ENCODE assay signal across 1 cellular context in the genomic region with DNA sequence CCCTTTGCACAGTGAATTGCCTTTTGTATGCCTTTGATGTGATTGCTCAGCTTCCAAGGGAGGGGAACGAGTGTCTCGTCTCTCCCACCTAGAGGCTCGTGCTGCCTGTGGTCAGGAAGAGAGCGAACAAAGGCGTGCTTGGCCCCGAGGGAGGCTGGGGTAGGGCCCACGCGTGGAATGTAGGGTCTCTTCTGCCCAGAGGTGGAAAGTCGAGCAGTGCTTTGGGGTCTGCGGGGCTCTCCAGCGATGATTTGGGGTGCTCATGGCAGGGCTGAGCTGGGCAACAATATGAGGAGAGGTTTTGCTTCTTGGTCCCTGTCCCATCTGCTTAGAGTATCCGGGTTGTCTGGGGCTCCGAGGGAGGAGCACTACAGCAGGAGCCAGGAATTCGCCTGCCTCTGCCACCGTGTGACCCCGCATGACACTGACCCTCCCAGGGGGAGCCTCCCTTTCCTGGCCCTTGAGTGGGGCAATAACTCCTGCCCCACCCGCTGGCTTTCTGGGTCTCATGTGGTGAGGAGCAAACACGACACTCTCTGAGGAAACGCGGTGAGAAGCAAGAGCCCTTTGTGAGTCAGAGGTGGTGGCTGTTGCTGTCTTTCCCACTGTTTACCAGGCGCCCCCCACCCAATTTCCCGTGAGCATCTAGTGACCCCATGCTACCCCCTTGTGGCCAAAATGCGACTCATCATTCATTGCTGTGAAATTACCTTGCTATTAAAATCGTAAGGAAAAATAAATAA.
TF ChIP-seq lines count a peak whose summit lies in the region.

No MANE protein-coding gene starts in this region.

TF ChIP-seq in GM23338, 12 proteins besides CTCF, POLR2A, EP300 and RAD21 (continued from another document):
- TF ChIP-seq, protein P1, sequence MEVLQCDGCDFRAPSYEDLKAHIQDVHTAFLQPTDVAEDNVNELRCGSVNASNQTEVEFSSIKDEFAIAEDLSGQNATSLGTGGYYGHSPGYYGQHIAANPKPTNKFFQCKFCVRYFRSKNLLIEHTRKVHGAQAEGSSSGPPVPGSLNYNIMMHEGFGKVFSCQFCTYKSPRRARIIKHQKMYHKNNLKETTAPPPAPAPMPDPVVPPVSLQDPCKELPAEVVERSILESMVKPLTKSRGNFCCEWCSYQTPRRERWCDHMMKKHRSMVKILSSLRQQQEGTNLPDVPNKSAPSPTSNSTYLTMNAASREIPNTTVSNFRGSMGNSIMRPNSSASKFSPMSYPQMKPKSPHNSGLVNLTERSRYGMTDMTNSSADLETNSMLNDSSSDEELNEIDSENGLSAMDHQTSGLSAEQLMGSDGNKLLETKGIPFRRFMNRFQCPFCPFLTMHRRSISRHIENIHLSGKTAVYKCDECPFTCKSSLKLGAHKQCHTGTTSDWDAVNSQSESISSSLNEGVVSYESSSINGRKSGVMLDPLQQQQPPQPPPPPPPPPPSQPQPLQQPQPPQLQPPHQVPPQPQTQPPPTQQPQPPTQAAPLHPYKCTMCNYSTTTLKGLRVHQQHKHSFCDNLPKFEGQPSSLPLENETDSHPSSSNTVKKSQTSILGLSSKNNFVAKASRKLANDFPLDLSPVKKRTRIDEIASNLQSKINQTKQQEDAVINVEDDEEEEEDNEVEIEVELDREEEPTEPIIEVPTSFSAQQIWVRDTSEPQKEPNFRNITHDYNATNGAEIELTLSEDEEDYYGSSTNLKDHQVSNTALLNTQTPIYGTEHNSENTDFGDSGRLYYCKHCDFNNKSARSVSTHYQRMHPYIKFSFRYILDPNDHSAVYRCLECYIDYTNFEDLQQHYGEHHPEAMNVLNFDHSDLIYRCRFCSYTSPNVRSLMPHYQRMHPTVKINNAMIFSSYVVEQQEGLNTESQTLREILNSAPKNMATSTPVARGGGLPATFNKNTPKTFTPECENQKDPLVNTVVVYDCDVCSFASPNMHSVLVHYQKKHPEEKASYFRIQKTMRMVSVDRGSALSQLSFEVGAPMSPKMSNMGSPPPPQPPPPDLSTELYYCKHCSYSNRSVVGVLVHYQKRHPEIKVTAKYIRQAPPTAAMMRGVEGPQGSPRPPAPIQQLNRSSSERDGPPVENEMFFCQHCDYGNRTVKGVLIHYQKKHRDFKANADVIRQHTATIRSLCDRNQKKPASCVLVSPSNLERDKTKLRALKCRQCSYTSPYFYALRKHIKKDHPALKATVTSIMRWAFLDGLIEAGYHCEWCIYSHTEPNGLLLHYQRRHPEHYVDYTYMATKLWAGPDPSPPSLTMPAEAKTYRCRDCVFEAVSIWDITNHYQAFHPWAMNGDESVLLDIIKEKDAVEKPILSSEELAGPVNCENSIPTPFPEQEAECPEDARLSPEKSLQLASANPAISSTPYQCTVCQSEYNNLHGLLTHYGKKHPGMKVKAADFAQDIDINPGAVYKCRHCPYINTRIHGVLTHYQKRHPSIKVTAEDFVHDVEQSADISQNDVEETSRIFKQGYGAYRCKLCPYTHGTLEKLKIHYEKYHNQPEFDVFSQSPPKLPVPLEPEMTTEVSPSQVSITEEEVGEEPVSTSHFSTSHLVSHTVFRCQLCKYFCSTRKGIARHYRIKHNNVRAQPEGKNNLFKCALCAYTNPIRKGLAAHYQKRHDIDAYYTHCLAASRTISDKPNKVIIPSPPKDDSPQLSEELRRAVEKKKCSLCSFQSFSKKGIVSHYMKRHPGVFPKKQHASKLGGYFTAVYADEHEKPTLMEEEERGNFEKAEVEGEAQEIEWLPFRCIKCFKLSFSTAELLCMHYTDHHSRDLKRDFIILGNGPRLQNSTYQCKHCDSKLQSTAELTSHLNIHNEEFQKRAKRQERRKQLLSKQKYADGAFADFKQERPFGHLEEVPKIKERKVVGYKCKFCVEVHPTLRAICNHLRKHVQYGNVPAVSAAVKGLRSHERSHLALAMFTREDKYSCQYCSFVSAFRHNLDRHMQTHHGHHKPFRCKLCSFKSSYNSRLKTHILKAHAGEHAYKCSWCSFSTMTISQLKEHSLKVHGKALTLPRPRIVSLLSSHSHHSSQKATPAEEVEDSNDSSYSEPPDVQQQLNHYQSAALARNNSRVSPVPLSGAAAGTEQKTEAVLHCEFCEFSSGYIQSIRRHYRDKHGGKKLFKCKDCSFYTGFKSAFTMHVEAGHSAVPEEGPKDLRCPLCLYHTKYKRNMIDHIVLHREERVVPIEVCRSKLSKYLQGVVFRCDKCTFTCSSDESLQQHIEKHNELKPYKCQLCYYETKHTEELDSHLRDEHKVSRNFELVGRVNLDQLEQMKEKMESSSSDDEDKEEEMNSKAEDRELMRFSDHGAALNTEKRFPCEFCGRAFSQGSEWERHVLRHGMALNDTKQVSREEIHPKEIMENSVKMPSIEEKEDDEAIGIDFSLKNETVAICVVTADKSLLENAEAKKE (CRISPR knock-in tag; IDR thresholded peaks at IDR 0.05) = no peak
- TF ChIP-seq, protein P2, sequence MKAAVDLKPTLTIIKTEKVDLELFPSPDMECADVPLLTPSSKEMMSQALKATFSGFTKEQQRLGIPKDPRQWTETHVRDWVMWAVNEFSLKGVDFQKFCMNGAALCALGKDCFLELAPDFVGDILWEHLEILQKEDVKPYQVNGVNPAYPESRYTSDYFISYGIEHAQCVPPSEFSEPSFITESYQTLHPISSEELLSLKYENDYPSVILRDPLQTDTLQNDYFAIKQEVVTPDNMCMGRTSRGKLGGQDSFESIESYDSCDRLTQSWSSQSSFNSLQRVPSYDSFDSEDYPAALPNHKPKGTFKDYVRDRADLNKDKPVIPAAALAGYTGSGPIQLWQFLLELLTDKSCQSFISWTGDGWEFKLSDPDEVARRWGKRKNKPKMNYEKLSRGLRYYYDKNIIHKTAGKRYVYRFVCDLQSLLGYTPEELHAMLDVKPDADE (IDR thresholded peaks at IDR 0.05) = no peak
- TF ChIP-seq NANOG (IDR thresholded peaks at IDR 0.05; ENCODE audit: borderline replicate concordance) (no peak), ZNF114 (CRISPR knock-in tag; IDR thresholded peaks at IDR 0.05) (no peak), CREB1 (CRISPR knock-in tag; IDR thresholded peaks at IDR 0.05; ENCODE audit: low read depth) (no peak), JUNB (IDR thresholded peaks at IDR 0.05; ENCODE audit: unreplicated experiment) (no peak), ZNF331 (CRISPR knock-in tag; IDR thresholded peaks at IDR 0.05; ENCODE audit: low read depth) (no peak), EZH2 (IDR thresholded peaks at IDR 0.05; ENCODE audit: low read depth, unreplicated experiment) (no peak), POLR2AphosphoS5 (IDR thresholded peaks at IDR 0.05; ENCODE audit: low read depth) (no peak), EZH2phosphoT487 (IDR thresholded peaks at IDR 0.05; ENCODE audit: unreplicated experiment) (no peak)
- TF ChIP-seq, protein P3, sequence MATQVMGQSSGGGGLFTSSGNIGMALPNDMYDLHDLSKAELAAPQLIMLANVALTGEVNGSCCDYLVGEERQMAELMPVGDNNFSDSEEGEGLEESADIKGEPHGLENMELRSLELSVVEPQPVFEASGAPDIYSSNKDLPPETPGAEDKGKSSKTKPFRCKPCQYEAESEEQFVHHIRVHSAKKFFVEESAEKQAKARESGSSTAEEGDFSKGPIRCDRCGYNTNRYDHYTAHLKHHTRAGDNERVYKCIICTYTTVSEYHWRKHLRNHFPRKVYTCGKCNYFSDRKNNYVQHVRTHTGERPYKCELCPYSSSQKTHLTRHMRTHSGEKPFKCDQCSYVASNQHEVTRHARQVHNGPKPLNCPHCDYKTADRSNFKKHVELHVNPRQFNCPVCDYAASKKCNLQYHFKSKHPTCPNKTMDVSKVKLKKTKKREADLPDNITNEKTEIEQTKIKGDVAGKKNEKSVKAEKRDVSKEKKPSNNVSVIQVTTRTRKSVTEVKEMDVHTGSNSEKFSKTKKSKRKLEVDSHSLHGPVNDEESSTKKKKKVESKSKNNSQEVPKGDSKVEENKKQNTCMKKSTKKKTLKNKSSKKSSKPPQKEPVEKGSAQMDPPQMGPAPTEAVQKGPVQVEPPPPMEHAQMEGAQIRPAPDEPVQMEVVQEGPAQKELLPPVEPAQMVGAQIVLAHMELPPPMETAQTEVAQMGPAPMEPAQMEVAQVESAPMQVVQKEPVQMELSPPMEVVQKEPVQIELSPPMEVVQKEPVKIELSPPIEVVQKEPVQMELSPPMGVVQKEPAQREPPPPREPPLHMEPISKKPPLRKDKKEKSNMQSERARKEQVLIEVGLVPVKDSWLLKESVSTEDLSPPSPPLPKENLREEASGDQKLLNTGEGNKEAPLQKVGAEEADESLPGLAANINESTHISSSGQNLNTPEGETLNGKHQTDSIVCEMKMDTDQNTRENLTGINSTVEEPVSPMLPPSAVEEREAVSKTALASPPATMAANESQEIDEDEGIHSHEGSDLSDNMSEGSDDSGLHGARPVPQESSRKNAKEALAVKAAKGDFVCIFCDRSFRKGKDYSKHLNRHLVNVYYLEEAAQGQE (IDR thresholded peaks at IDR 0.05; ENCODE audit: unreplicated experiment) = no peak
TF ChIP-seq in GM23338: peak in this region for 0.
